Comparison of ENCODE assay signal across 1 cellular context in genomic region chr20:57664476-57664875, GRCh38.
TF ChIP-seq lines count a peak whose summit lies in the region.

No MANE protein-coding gene starts in this region.

TF ChIP-seq in WTC11, 78 proteins besides CTCF, POLR2A, EP300 and RAD21 (continued from another document):
- TF ChIP-seq, protein P1, sequence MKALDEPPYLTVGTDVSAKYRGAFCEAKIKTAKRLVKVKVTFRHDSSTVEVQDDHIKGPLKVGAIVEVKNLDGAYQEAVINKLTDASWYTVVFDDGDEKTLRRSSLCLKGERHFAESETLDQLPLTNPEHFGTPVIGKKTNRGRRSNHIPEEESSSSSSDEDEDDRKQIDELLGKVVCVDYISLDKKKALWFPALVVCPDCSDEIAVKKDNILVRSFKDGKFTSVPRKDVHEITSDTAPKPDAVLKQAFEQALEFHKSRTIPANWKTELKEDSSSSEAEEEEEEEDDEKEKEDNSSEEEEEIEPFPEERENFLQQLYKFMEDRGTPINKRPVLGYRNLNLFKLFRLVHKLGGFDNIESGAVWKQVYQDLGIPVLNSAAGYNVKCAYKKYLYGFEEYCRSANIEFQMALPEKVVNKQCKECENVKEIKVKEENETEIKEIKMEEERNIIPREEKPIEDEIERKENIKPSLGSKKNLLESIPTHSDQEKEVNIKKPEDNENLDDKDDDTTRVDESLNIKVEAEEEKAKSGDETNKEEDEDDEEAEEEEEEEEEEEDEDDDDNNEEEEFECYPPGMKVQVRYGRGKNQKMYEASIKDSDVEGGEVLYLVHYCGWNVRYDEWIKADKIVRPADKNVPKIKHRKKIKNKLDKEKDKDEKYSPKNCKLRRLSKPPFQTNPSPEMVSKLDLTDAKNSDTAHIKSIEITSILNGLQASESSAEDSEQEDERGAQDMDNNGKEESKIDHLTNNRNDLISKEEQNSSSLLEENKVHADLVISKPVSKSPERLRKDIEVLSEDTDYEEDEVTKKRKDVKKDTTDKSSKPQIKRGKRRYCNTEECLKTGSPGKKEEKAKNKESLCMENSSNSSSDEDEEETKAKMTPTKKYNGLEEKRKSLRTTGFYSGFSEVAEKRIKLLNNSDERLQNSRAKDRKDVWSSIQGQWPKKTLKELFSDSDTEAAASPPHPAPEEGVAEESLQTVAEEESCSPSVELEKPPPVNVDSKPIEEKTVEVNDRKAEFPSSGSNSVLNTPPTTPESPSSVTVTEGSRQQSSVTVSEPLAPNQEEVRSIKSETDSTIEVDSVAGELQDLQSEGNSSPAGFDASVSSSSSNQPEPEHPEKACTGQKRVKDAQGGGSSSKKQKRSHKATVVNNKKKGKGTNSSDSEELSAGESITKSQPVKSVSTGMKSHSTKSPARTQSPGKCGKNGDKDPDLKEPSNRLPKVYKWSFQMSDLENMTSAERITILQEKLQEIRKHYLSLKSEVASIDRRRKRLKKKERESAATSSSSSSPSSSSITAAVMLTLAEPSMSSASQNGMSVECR (CRISPR knock-in tag; IDR thresholded peaks at IDR 0.05; ENCODE audit: borderline replicate concordance) = no peak
- no peak for TF ChIP-seq KAT7 (CRISPR knock-in tag; IDR thresholded peaks at IDR 0.05; ENCODE audit: borderline replicate concordance)
- no peak for TF ChIP-seq ZBTB21 (CRISPR knock-in tag; IDR thresholded peaks at IDR 0.05; ENCODE audit: borderline replicate concordance)
TF ChIP-seq in WTC11: peak in this region for 0.
